ENCODE assay signal across 18 cellular contexts in genomic region chr3:131616719-131617118, GRCh38.
"Had no signal": no experiment of that assay in that cellular context is flagged by ENCODE, and none has a peak within 500 bp of the region (broad histone marks: within the 10 kb centered on the region; RNA-seq: fewer than 3 reads in every experiment).

No MANE protein-coding gene starts in this region.

- H3K4me3 ChIP-seq: dorsolateral prefrontal cortex, hepatocyte, lung, mucosa of descending colon, psoas muscle, right lobe of liver, thoracic aorta, tibial nerve, upper lobe of left lung had no signal

- DNase-seq: dorsolateral prefrontal cortex; effector CD4-positive, alpha-beta T cell; left cardiac atrium; mesenchymal stem cell; mucosa of descending colon; naive thymus-derived CD4-positive, alpha-beta T cell; nucleus accumbens; psoas muscle; right lobe of liver; small intestine; stimulated activated CD4-positive, alpha-beta T cell treated with anti-CD3 and anti-CD28 coated beads, Interleukin-15, amount 100 ng/mL, for 24 hours; stimulated activated CD4-positive, alpha-beta T cell treated with anti-CD3 and anti-CD28 coated beads, Interleukin-2, amount 100 ng/mL, for 48 hours; stimulated activated naive B cell treated with anti-CD40 and anti-IgM and Interleukin-4, amounts not matched to agents 10 μg/mL and 1 μg/mL and 100 μg/mL, for 72 hours; upper lobe of left lung had no signal

- H3K27ac ChIP-seq: dorsolateral prefrontal cortex, hepatocyte, psoas muscle, right lobe of liver, thoracic aorta, tibial nerve, upper lobe of left lung had no signal

- H3K4me1 ChIP-seq: psoas muscle, right lobe of liver, tibial nerve, upper lobe of left lung had no signal

- H3K27me3 ChIP-seq: dorsolateral prefrontal cortex, hepatocyte, right lobe of liver, tibial nerve, upper lobe of left lung had no signal

- H3K9me3 ChIP-seq: mucosa of descending colon, psoas muscle, right lobe of liver, thoracic aorta, tibial nerve, upper lobe of left lung had no signal

- H3K36me3 ChIP-seq: right lobe of liver, thoracic aorta, tibial nerve, upper lobe of left lung had no signal

- ATAC-seq: mucosa of descending colon; naive thymus-derived CD4-positive, alpha-beta T cell; right lobe of liver; stimulated activated naive B cell treated with anti-CD40 and anti-IgM and Interleukin-4, amounts not matched to agents 10 μg/mL and 1 μg/mL and 100 μg/mL, for 72 hours had no signal
